ENCODE assay signal across 8 cellular contexts in the genomic region with DNA sequence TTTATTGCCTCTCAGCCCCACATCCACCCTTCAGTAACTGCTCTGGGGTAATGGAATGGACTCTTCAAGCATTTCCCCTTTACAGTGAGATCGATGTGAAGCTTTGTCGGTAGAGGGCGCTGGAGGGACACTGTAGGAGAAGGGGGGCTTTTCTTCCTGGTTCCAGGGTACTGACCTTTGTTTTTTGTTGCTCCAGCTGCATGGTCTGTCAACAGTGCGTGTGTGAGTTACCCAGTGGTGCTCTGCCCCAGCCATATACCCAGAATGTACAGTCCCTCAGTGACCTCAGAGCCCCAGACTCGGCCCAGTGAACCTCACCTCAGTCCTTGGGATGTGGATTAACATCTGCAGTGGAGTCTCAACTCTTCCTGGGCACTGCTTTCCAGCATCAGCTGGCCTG.
DNase-seq lines count a peak whose midpoint lies in the region; ATAC-seq and TF ChIP-seq lines count a peak whose summit lies in the region.

No MANE protein-coding gene starts in this region.

- H3K9me3 Mint-ChIP-seq in immature natural killer cell = no peaks in the 10 kb centered on the region

- H3K4me3 Mint-ChIP-seq in immature natural killer cell = no peak overlapping the region

- H3K27me3 Mint-ChIP-seq in immature natural killer cell (ENCODE audit: low read depth in 3 of 3) = peaks cover 6 to 14% (median 9%) of the 10 kb centered on the region in 3 donors

- TF ChIP-seq CTCF in HEK293 (tag by site-specific recombination; IDR thresholded peaks at IDR 0.05) = peak; percentile 27; the same call in 1 of the 2 replicates
- peak; percentile 89 for TF ChIP-seq CTCF in astrocyte of the spinal cord (IDR thresholded peaks at IDR 0.05; ENCODE audit: low read depth, low read length)

- no peaks in the 10 kb centered on the region for H3K27me3 ChIP-seq in NT2/D1 (ENCODE audit: insufficient read depth, insufficient read length)

- no peak overlapping the region for H3K27ac ChIP-seq in HEK293 (ENCODE audit: extremely low read depth, low read depth, low read length)

- H3K4me1 Mint-ChIP-seq in immature natural killer cell = no peaks in the 10 kb centered on the region

- no peak overlapping the region for H3K9ac ChIP-seq in NT2/D1 (ENCODE audit: insufficient read length, low read depth)

- no peak overlapping the region for H3K27ac Mint-ChIP-seq in immature natural killer cell

- H3K36me3 ChIP-seq in HEK293 (ENCODE audit: control insufficient read depth in 2 of 2, insufficient read depth in 1 of 2, low read length in 2 of 2) (no peaks in the 10 kb centered on the region), NT2/D1 (ENCODE audit: insufficient read depth, insufficient read length, low read length) (no peaks in the 10 kb centered on the region)

- in situ Hi-C loops in astrocyte of the spinal cord (cut with HindIII; ENCODE audit: low sequenced_read_pairs) = no loop called here

- no peaks in the 10 kb centered on the region for H3K9me3 ChIP-seq in HEK293 (ENCODE audit: control insufficient read depth, insufficient read depth, low read depth, low read length)
- H3K9me3 ChIP-seq in NT2/D1 (ENCODE audit: insufficient read depth, low read length) = no peaks in the 10 kb centered on the region

- H3K4me3 ChIP-seq in HEK293 (ENCODE audit: low read depth, low read length) (no peak overlapping the region), NT2/D1 (ENCODE audit: insufficient read length, low read depth) (no peak overlapping the region), astrocyte of the spinal cord (ENCODE audit: low read depth, low read length) (no peak overlapping the region)

- H3K36me3 Mint-ChIP-seq in immature natural killer cell = no peaks in the 10 kb centered on the region

- POLR2A ChIA-PET in HEK293 (lab: Yijun Ruan, JAX) = no interaction called here

- DNase-seq in Daoy (ENCODE audit: low read depth) (peak; percentile 81), NT2/D1 (ENCODE audit: low read depth, low spot score) (peak; percentile 83), astrocyte of the spinal cord (ENCODE audit: low read depth, low spot score) (peak; percentile 70), immature natural killer cell (peak in 2 of 3 donors; percentile 6)
- peak; percentile 11 to 53 for DNase-seq in stimulated activated CD4-positive, alpha-beta T cell treated with anti-CD3 and anti-CD28 coated beads, Interleukin-4, amount 100 ng/mL, for 48 hours (ENCODE audit: low read depth in 2 of 2)

- H3K4me1 ChIP-seq in HEK293 (ENCODE audit: control insufficient read depth, insufficient read depth, low read length) (no peaks in the 10 kb centered on the region), NT2/D1 (ENCODE audit: insufficient read depth, insufficient read length) (no peaks in the 10 kb centered on the region)

- CTCF ChIA-PET in HEK293 (lab: Yijun Ruan, JAX) = interaction anchor here (0.6 to 2.8 kb wide), 7 partner anchors 11 to 383 kb away, joined by 3 to 17 read pairs (median 4); no protein-coding TSS in a partner anchor

- no peak for ATAC-seq in GM21528 (IDR thresholded peaks at IDR 0.05; ENCODE audit: low FRiP score, unreplicated experiment)
- no peak for ATAC-seq in HG02610 (IDR thresholded peaks at IDR 0.05; ENCODE audit: unreplicated experiment)

TF ChIP-seq in HEK293, 187 proteins besides CTCF, POLR2A, EP300 and RAD21:
- TF ChIP-seq, protein P1, sequence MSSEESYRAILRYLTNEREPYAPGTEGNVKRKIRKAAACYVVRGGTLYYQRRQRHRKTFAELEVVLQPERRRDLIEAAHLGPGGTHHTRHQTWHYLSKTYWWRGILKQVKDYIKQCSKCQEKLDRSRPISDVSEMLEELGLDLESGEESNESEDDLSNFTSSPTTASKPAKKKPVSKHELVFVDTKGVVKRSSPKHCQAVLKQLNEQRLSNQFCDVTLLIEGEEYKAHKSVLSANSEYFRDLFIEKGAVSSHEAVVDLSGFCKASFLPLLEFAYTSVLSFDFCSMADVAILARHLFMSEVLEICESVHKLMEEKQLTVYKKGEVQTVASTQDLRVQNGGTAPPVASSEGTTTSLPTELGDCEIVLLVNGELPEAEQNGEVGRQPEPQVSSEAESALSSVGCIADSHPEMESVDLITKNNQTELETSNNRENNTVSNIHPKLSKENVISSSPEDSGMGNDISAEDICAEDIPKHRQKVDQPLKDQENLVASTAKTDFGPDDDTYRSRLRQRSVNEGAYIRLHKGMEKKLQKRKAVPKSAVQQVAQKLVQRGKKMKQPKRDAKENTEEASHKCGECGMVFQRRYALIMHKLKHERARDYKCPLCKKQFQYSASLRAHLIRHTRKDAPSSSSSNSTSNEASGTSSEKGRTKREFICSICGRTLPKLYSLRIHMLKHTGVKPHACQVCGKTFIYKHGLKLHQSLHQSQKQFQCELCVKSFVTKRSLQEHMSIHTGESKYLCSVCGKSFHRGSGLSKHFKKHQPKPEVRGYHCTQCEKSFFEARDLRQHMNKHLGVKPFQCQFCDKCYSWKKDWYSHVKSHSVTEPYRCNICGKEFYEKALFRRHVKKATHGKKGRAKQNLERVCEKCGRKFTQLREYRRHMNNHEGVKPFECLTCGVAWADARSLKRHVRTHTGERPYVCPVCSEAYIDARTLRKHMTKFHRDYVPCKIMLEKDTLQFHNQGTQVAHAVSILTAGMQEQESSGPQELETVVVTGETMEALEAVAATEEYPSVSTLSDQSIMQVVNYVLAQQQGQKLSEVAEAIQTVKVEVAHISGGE (tag by site-specific recombination; conservative IDR thresholded peaks at IDR 0.05; ENCODE audit: low read depth) = no peak
- peak; percentile 79 for TF ChIP-seq ZNF654 (tag by site-specific recombination; IDR thresholded peaks at IDR 0.05; ENCODE audit: low read depth)

Comparison
In these comparisons a context has a peak if more than half of its experiments do, and no peak if none do; other contexts are left out.
1. DNase-seq: peak in every context shown above with its lines; median percentile 83 in NT2/D1; 81 in Daoy; 70 in astrocyte of the spinal cord; 32 in stimulated activated CD4-positive, alpha-beta T cell treated with anti-CD3 and anti-CD28 coated beads, Interleukin-4, amount 100 ng/mL, for 48 hours; 6 in immature natural killer cell.